9 cellular contexts compared by ENCODE assay signal in the genomic region with DNA sequence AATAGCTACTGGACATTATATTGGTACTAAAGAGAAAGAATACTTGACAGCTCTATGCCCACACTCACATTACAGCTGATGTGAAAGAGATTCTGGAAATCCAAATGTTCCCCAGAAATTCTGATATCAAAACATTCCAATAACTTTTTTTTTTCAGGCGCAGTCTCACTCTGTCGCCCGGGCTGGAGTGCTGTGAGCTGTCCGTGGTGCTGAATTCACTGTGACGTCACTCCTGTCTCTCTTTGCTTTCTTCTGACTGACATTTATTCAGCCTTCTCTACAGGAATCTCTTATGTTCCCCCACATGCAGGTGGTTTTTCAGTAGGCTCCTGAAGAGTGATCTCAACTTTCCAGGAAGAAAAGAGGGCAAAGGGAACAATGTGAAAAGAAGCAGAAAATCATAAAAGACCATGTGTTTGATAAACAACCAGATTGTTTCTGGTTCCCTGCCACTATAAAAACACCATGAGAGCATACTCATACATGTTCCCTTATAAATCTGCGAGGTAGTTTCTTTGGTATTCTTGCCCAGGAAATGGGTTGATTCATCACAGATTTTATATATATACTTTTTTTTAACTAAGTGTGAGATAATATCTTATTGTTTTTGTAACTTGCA. TPM values are rescaled to one million over a fixed set of nuclear protein-coding genes. Genes with fewer than 3 reads are reported as not detected.
DNase-seq lines count a peak whose midpoint lies in the region; ATAC-seq, FAIRE-seq and TF ChIP-seq lines count a peak whose summit lies in the region.
"Had no signal": no experiment of that assay in that cellular context is flagged by ENCODE, and none has a peak within 500 bp of the region (broad histone marks: within the 10 kb centered on the region; RNA-seq: fewer than 3 reads in every experiment).

No MANE protein-coding gene starts in this region.

- H3K27ac ChIP-seq in prostate gland = no peak overlapping the region
- H3K27ac ChIP-seq: KMS-11 had no signal

- no peak for TF ChIP-seq POLR2A in prostate gland (IDR thresholded peaks at IDR 0.05)

- no peaks in the 10 kb centered on the region for H3K36me3 Mint-ChIP-seq in activated T-cell treated with anti-CD3 and anti-CD28 coated beads, Interleukin-2, amount 50 U/mL, for 24 hours (ENCODE audit: low read depth)

- no peaks in the 10 kb centered on the region for H3K9me3 Mint-ChIP-seq in activated T-cell treated with anti-CD3 and anti-CD28 coated beads, Interleukin-2, amount 50 U/mL, for 24 hours

- TF ChIP-seq CTCF in GM13976 (IDR thresholded peaks at IDR 0.05; ENCODE audit: borderline replicate concordance, control extremely low read depth, extremely low read depth, insufficient read depth, missing control alignments) = no peak
- no peak for TF ChIP-seq CTCF in prostate gland (IDR thresholded peaks at IDR 0.05)

- intact Hi-C loops in prostate gland (cut with DNase I) = no loop called here

- H3K27me3 Mint-ChIP-seq in activated T-cell treated with anti-CD3 and anti-CD28 coated beads, Interleukin-2, amount 50 U/mL, for 24 hours = peaks cover 53% of the 10 kb centered on the region

- no peaks in the 10 kb centered on the region for H3K4me1 Mint-ChIP-seq in activated T-cell treated with anti-CD3 and anti-CD28 coated beads, Interleukin-2, amount 50 U/mL, for 24 hours (ENCODE audit: low read depth)

- FAIRE-seq in frontal cortex (lab: Jason Lieb, UNC) = no peak

- in situ Hi-C loops in GM13976 (cut with MboI; ENCODE audit: low sequenced_read_pairs, unreplicated experiment) = no loop called here

- H3K36me3 ChIP-seq in prostate gland = no peaks in the 10 kb centered on the region

- no peak overlapping the region for H3K4me3 ChIP-seq in prostate gland

- 3% methylated on average over 6 of the region's 6 CpGs for WGBS in prostate gland

- no peak for ATAC-seq in HG03521 (IDR thresholded peaks at IDR 0.05; ENCODE audit: unreplicated experiment)
- ATAC-seq in HG02884 (IDR thresholded peaks at IDR 0.05; ENCODE audit: unreplicated experiment) = no peak
- ATAC-seq in HG02973 (IDR thresholded peaks at IDR 0.05; ENCODE audit: unreplicated experiment) = no peak

- H3K27me3 ChIP-seq in prostate gland (replicated peaks; ENCODE audit: insufficient read depth) = no peaks in the 10 kb centered on the region

- H3K9me3 ChIP-seq in prostate gland = no peaks in the 10 kb centered on the region

- H3K4me1 ChIP-seq in prostate gland (replicated peaks) = no peaks in the 10 kb centered on the region

- peak; percentile 65 for DNase-seq in GM13976 (ENCODE audit: low spot score)
- DNase-seq in activated T-cell treated with anti-CD3 and anti-CD28 coated beads, Interleukin-2, amount 50 U/mL, for 24 hours = peak; percentile 71
- peak; percentile 40 to 48 for DNase-seq in frontal cortex (ENCODE audit: low spot score in 2 of 2)
- peak; percentile 46 for DNase-seq in prostate gland (ENCODE audit: low spot score)

- H3K27ac Mint-ChIP-seq in activated T-cell treated with anti-CD3 and anti-CD28 coated beads, Interleukin-2, amount 50 U/mL, for 24 hours = no peak overlapping the region

- H3K4me3 Mint-ChIP-seq in activated T-cell treated with anti-CD3 and anti-CD28 coated beads, Interleukin-2, amount 50 U/mL, for 24 hours = no peak overlapping the region

TF ChIP-seq in PFSK-1, 5 proteins besides CTCF, POLR2A, EP300 and RAD21:
- TF ChIP-seq, protein P1, sequence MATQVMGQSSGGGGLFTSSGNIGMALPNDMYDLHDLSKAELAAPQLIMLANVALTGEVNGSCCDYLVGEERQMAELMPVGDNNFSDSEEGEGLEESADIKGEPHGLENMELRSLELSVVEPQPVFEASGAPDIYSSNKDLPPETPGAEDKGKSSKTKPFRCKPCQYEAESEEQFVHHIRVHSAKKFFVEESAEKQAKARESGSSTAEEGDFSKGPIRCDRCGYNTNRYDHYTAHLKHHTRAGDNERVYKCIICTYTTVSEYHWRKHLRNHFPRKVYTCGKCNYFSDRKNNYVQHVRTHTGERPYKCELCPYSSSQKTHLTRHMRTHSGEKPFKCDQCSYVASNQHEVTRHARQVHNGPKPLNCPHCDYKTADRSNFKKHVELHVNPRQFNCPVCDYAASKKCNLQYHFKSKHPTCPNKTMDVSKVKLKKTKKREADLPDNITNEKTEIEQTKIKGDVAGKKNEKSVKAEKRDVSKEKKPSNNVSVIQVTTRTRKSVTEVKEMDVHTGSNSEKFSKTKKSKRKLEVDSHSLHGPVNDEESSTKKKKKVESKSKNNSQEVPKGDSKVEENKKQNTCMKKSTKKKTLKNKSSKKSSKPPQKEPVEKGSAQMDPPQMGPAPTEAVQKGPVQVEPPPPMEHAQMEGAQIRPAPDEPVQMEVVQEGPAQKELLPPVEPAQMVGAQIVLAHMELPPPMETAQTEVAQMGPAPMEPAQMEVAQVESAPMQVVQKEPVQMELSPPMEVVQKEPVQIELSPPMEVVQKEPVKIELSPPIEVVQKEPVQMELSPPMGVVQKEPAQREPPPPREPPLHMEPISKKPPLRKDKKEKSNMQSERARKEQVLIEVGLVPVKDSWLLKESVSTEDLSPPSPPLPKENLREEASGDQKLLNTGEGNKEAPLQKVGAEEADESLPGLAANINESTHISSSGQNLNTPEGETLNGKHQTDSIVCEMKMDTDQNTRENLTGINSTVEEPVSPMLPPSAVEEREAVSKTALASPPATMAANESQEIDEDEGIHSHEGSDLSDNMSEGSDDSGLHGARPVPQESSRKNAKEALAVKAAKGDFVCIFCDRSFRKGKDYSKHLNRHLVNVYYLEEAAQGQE (IDR thresholded peaks at IDR 0.05; ENCODE audit: insufficient read depth in 1 of 2, low read depth in 2 of 2, low read length in 2 of 2) = peak; percentile 97 to 100
- TF ChIP-seq FOXP2 (optimal IDR thresholded peaks at IDR 0.05; ENCODE audit: borderline replicate concordance, extremely low read depth, extremely low read length, insufficient read depth) (no peak), SIN3A (IDR thresholded peaks at IDR 0.05; ENCODE audit: borderline replicate concordance, insufficient read depth, low read length) (peak; percentile 72; the same call in 1 of the 2 replicates), POLR2AphosphoS5 (IDR thresholded peaks at IDR 0.05; ENCODE audit: low read depth, low read length) (no peak), TAF1 (IDR thresholded peaks at IDR 0.05; ENCODE audit: borderline replicate concordance, insufficient read depth, low read length) (no peak)

RNA-seq across cellular contexts. Expression of gene S100A7A, which starts 6.2 kb away (rescaled TPM):
- not detected for polyA plus RNA-seq in PFSK-1 (2012; ENCODE audit: insufficient read length, low read depth)
- total RNA-seq in frontal cortex = not detected
- not detected for total RNA-seq in prostate gland

RNA-seq across cellular contexts. Expression of gene S100A8, which starts 31.7 kb away (rescaled TPM):
- polyA plus RNA-seq in PFSK-1 (2012; ENCODE audit: insufficient read length, low read depth) = not detected
- total RNA-seq in frontal cortex (7.3 TPM), prostate gland (1 to 10 TPM; 1.5 to 5.6 TPM)

RNA-seq across cellular contexts. Expression of gene S100A7, which starts 37.9 kb away (rescaled TPM):
- not detected for polyA plus RNA-seq in PFSK-1 (2012; ENCODE audit: insufficient read length, low read depth)
- total RNA-seq in frontal cortex (not detected), prostate gland (not detected)

RNA-seq across cellular contexts. Expression of gene S100A12, which starts 47.1 kb away (rescaled TPM):
- polyA plus RNA-seq in PFSK-1 (2012; ENCODE audit: insufficient read length, low read depth) = not detected
- 6.9 TPM for total RNA-seq in frontal cortex
- not detected for total RNA-seq in prostate gland
